17 cellular contexts compared by ENCODE assay signal in the genomic region with DNA sequence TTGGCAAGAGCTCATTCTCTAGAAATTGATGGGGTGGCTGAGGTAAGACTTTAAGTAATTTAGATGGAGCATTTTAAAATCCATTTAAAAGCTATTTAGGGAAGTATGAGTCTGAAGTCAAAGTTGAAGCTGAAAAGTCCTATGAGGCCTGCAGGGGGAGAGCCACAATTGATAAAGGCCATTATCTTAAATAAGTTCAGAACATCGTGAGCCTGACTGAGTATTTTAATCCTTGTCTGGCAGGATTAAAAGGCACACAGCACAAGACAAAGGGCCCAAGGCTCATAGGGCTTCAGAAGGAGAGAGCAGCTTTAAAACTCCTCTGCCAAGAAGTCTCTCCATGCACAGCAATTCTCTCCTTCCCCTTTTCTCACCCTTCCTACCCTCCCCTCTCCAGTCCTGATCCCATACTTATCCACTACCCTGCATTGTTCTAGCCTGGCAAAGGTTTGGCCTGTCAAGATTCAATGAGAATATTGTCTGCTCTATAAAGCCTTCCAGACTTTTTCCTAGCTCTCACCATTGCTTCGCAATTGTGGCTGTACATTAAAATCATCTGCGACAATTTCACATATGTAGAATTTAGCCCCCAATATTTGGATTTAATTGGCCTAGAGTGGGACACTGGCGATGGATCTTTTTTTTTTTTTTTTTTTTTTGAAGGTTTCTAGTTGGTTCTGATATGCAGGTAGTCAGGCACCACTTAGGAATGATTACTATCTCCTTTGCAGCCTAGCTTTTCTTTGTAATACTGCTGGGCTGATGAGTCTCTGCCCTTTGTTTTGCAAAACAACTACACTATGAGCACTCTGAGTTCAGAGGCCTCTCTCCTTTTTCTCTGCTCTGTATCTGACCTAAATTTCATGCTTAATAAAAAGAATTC.
DNase-seq lines count a peak whose midpoint lies in the region; ATAC-seq and TF ChIP-seq lines count a peak whose summit lies in the region.
"Had no signal": no experiment of that assay in that cellular context is flagged by ENCODE, and none has a peak within 500 bp of the region (broad histone marks: within the 10 kb centered on the region; RNA-seq: fewer than 3 reads in every experiment).

No MANE protein-coding gene starts in this region.

- H3K79me2 ChIP-seq in KMS-11 (ENCODE audit: insufficient read depth, low read depth) (no peaks in the 10 kb centered on the region), mesendoderm (ENCODE audit: control insufficient read depth, insufficient read depth, low read length) (no peaks in the 10 kb centered on the region)

- H2BK15ac ChIP-seq in mesendoderm (replicated peaks; ENCODE audit: low read depth): peak overlapping the region; percentile 92

- H3K56ac ChIP-seq in mesendoderm (ENCODE audit: low read length): no peak overlapping the region

- no peak overlapping the region for H3K9ac ChIP-seq in KMS-11
- H3K9ac ChIP-seq in endodermal cell (ENCODE audit: extremely low read depth, low read length, poor library complexity, severe bottlenecking): peak overlapping the region; percentile 2
- H3K9ac ChIP-seq in mesendoderm (ENCODE audit: low read length): no peak overlapping the region

- H3K4ac ChIP-seq in mesendoderm (ENCODE audit: low read depth, low read length): no peak overlapping the region

- peaks cover 3% of the 10 kb centered on the region for H3K9me3 Mint-ChIP-seq in endodermal cell

- peak; percentile 27 for TF ChIP-seq CTCF in C4-2B (conservative IDR thresholded peaks at IDR 0.05)
- 0 out of 2 replicates have a peak, but pooled peaks have one; percentile 15 for TF ChIP-seq CTCF in KMS-11 (conservative IDR thresholded peaks at IDR 0.05; ENCODE audit: low read depth, low read length)
- peak; percentile 77 for TF ChIP-seq CTCF in endodermal cell (conservative IDR thresholded peaks at IDR 0.05)
- no peak for TF ChIP-seq CTCF in body of pancreas (IDR thresholded peaks at IDR 0.05)

- WGBS in endodermal cell (ENCODE audit: insufficient coverage in 1 of 2, insufficient read length in 1 of 2), 2 experiments: 20 to 55% methylated on average over 1 to 4 of the region's 4 CpGs
- WGBS in mesendoderm (ENCODE audit: extremely low coverage, insufficient coverage, low lambda C conversion rate): no CpG with 5 or more reads among the region's 4 CpGs
- WGBS in body of pancreas, 2 donors: 66 to 69% methylated on average over 4 of the region's 4 CpGs

- no peak overlapping the region for H2AFZ ChIP-seq in KMS-11 (ENCODE audit: low read depth)

- peak overlapping the region; percentile 95 for H3K27ac Mint-ChIP-seq in endodermal cell

- H3K4me1 ChIP-seq in KMS-11 (ENCODE audit: low read depth, poor library complexity, severe bottlenecking): no peaks in the 10 kb centered on the region
- peaks cover 8% of the 10 kb centered on the region for H3K4me1 ChIP-seq in endodermal cell (ENCODE audit: control insufficient read depth, insufficient read depth, low read length)
- H3K4me1 ChIP-seq in mesendoderm (ENCODE audit: control insufficient read depth, low read depth, low read length): no peaks in the 10 kb centered on the region
- H3K4me1 ChIP-seq in body of pancreas: no peaks in the 10 kb centered on the region

- H4K20me1 ChIP-seq in KMS-11 (ENCODE audit: insufficient read depth): no peaks in the 10 kb centered on the region

- H3K79me1 ChIP-seq in mesendoderm (ENCODE audit: low read length): no peaks in the 10 kb centered on the region

- no peak for TF ChIP-seq POLR2A in body of pancreas (IDR thresholded peaks at IDR 0.05)

- H3K4me1 Mint-ChIP-seq in endodermal cell: peaks cover 13% of the 10 kb centered on the region

- H3K23ac ChIP-seq in mesendoderm (ENCODE audit: low read length): no peak overlapping the region

- no peak overlapping the region for H3K27ac ChIP-seq in C4-2B
- no peak overlapping the region for H3K27ac ChIP-seq in KMS-11
- H3K27ac ChIP-seq in endodermal cell (ENCODE audit: low read depth, low read length): no peak overlapping the region
- H3K27ac ChIP-seq in mesendoderm (ENCODE audit: low read depth, low read length): peak overlapping the region; percentile 84
- no peak overlapping the region for H3K27ac ChIP-seq in body of pancreas

- no peaks in the 10 kb centered on the region for H3K36me3 Mint-ChIP-seq in endodermal cell (ENCODE audit: low read depth)

- intact Hi-C loops in body of pancreas (cut with DNase I): no loop called here

- no peak overlapping the region for H3K4me2 ChIP-seq in KMS-11
- no peak overlapping the region for H3K4me2 ChIP-seq in mesendoderm (ENCODE audit: low read length)

- ATAC-seq in body of pancreas (no peak), GM19023 (IDR thresholded peaks at IDR 0.05; ENCODE audit: unreplicated experiment) (no peak)
- ATAC-seq: mucosa of descending colon, sciatic nerve had no signal

- no peaks in the 10 kb centered on the region for H3K27me3 Mint-ChIP-seq in endodermal cell (ENCODE audit: insufficient read depth)

- H4K5ac ChIP-seq in mesendoderm (ENCODE audit: low read length): no peak overlapping the region

- H4K8ac ChIP-seq in mesendoderm (ENCODE audit: low read depth, low read length): no peak overlapping the region

- H3K36me3 ChIP-seq in KMS-11 (ENCODE audit: insufficient read depth): no peaks in the 10 kb centered on the region
- H3K36me3 ChIP-seq in endodermal cell (ENCODE audit: control insufficient read depth, insufficient read depth, low read length): no peaks in the 10 kb centered on the region
- no peaks in the 10 kb centered on the region for H3K36me3 ChIP-seq in mesendoderm (ENCODE audit: control insufficient read depth, insufficient read depth, low read length)
- H3K36me3 ChIP-seq in body of pancreas (replicated peaks in 1 of 2; ENCODE audit: insufficient read depth in 1 of 2, low read depth in 2 of 2): no peaks in the 10 kb centered on the region

- H3K4me3 ChIP-seq in KMS-11 (IDR thresholded peaks at IDR 0.05; ENCODE audit: insufficient read depth, low read depth, low read length): no peak overlapping the region
- H3K4me3 ChIP-seq in endodermal cell (ENCODE audit: low read length): peak overlapping the region; percentile 25
- H3K4me3 ChIP-seq in mesendoderm (ENCODE audit: low read length): no peak overlapping the region
- H3K4me3 ChIP-seq in body of pancreas: no peak overlapping the region
- H3K4me3 ChIP-seq: mucosa of descending colon had no signal

- H3K9me3 ChIP-seq in endodermal cell (ENCODE audit: control insufficient read depth, low read length) (peaks cover 17% of the 10 kb centered on the region), body of pancreas (no peaks in the 10 kb centered on the region)
- H3K9me3 ChIP-seq: mucosa of descending colon had no signal

- no peak overlapping the region for H2BK120ac ChIP-seq in mesendoderm (ENCODE audit: low read depth, low read length)

- DNase-seq in endodermal cell (peak; percentile 71), mesendoderm (peak; percentile 71), body of pancreas (no peak), SHP77 (lab: John Stamatoyannopoulos, UW) (no peak)
- no peak for DNase-seq in stimulated activated CD4-positive, alpha-beta T cell treated with anti-CD3 and anti-CD28 coated beads, Interleukin-15, amount 100 ng/mL, for 24 hours
- DNase-seq: activated CD4-positive, alpha-beta T cell treated with anti-CD3 and anti-CD28 coated beads, Interleukin-2, amount 50 U/mL, for 1 hour; activated naive CD4-positive, alpha-beta T cell treated with Interleukin-2 at 50 U/mL for 16 hours; kidney; mucosa of descending colon; NCI-H2029 treated with DMSO at 0.1 percent for 48 hours; NCI-H524 treated with DMSO at 0.1 percent for 48 hours; nucleus accumbens; stimulated activated CD4-positive, alpha-beta T cell treated with anti-CD3 and anti-CD28 coated beads, Interleukin-1b, Interleukin-23, amount 100 ng/mL, for 48 hours had no signal

- peak overlapping the region; percentile 36 for H3K4me3 Mint-ChIP-seq in endodermal cell

- no peak overlapping the region for H2BK5ac ChIP-seq in mesendoderm (ENCODE audit: low read length)

- H3K27me3 ChIP-seq in KMS-11 (ENCODE audit: insufficient read depth, low read depth): no peaks in the 10 kb centered on the region
- no peaks in the 10 kb centered on the region for H3K27me3 ChIP-seq in endodermal cell (ENCODE audit: control insufficient read depth, insufficient read depth, low read length, poor library complexity, severe bottlenecking)
- no peaks in the 10 kb centered on the region for H3K27me3 ChIP-seq in mesendoderm (ENCODE audit: insufficient read depth, low read length, poor library complexity)
- no peaks in the 10 kb centered on the region for H3K27me3 ChIP-seq in body of pancreas

- H3K18ac ChIP-seq in mesendoderm (ENCODE audit: low read length): peak overlapping the region; percentile 90

- no peak overlapping the region for H2AK5ac ChIP-seq in mesendoderm (ENCODE audit: low read length)

Comparison
In these comparisons a context has a peak if more than half of its experiments do, and no peak if none do; other contexts are left out.
1. CTCF ChIP-seq: peak in C4-2B (single experiment), KMS-11 (single experiment) and endodermal cell (single experiment); none in body of pancreas (0 of 7).
2. DNase-seq: peak in endodermal cell (single experiment) and mesendoderm (single experiment); none in body of pancreas (0 of 4), stimulated activated CD4-positive, alpha-beta T cell treated with anti-CD3 and anti-CD28 coated beads, Interleukin-15, amount 100 ng/mL, for 24 hours (single experiment) and SHP77 (0 of 2).